In the genomic region with DNA sequence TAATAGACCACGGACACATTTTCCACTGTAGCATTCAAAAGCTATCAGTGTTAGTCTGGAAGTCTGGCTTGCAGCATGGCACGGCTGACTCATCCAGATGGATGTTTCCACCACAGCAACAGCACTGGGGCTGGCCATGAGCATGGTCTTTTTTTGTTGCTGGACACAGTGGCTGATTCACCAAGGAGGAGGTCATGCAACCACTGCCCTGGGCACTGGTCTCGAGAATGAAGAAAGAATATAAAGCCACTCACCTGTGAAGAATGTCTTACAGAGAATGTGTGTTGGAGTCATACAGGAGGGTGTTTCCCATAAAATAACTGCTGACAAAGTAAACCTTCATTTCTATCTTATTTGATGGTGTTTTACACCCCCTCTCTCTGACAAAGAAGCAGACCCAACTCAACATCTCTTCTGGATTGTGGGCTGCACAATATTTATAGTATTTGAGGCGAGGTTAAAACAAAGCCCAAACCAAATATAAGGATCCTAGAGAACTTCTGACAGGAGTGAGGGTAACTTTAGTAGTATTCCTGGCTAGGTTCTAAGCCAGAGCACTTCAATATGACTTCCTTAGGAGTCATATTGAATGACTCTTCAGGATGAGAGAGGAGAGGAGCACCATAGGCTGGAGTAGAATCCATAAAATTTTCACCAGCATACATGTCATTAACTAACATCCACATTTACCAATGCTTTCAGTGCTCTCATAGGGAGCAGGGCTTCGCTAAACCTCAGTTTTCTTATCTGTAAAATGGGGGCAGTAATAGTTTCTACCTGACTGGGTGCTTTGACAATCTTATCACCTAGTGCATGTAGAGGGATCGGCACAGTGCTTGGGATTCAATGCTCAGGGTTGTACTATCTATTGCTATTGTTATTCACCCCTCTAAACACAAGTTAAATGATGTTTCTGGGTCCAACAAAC, we compare ENCODE assay signal across 10 cellular contexts.
DNase-seq lines count a peak whose midpoint lies in the region; ATAC-seq and TF ChIP-seq lines count a peak whose summit lies in the region.
"Had no signal": no experiment of that assay in that cellular context is flagged by ENCODE, and none has a peak within 500 bp of the region (broad histone marks: within the 10 kb centered on the region; RNA-seq: fewer than 3 reads in every experiment).

No MANE protein-coding gene starts in this region.

- TF ChIP-seq CTCF in BJ (IDR thresholded peaks at IDR 0.05; ENCODE audit: insufficient read depth, low read depth, low read length) = no peak
- TF ChIP-seq CTCF in osteocyte (IDR thresholded peaks at IDR 0.05) = no peak

- ATAC-seq in GM21619 (IDR thresholded peaks at IDR 0.05; ENCODE audit: unreplicated experiment) = no peak

- no peaks in the 10 kb centered on the region for H3K27me3 ChIP-seq in BJ (ENCODE audit: control insufficient read depth, insufficient read depth, low read length)
- no peaks in the 10 kb centered on the region for H3K27me3 ChIP-seq in effector memory CD4-positive, alpha-beta T cell (replicated peaks; ENCODE audit: control insufficient read depth, insufficient read depth, low read length, poor library complexity, severe bottlenecking)

- no peak overlapping the region for H3K4me3 Mint-ChIP-seq in osteocyte (ENCODE audit: unreplicated experiment)

- no peaks in the 10 kb centered on the region for H3K27me3 Mint-ChIP-seq in osteocyte (ENCODE audit: unreplicated experiment)

- no peak overlapping the region for H3K4me3 ChIP-seq in BJ (ENCODE audit: low read depth, low read length)
- H3K4me3 ChIP-seq in effector memory CD4-positive, alpha-beta T cell (ENCODE audit: insufficient read depth, low read depth, low read length, poor library complexity, severe bottlenecking) = no peak overlapping the region

- peaks cover 43% of the 10 kb centered on the region for H3K4me1 Mint-ChIP-seq in osteocyte (ENCODE audit: unreplicated experiment)

- POLR2A ChIA-PET in BJ (lab: Charles Lee) = interaction anchor here (0.9 kb wide), 1 partner anchor 63 kb away, joined by 4 read pairs; no protein-coding TSS in a partner anchor

- H3K9me3 ChIP-seq in effector memory CD4-positive, alpha-beta T cell (ENCODE audit: control insufficient read depth, low read length) = no peaks in the 10 kb centered on the region

- no peak overlapping the region for H3K27ac ChIP-seq in effector memory CD4-positive, alpha-beta T cell (ENCODE audit: insufficient read depth, low read length, poor library complexity, severe bottlenecking)
- H3K27ac ChIP-seq: HL-60 had no signal

- peak; percentile 78 for DNase-seq in BJ (ENCODE audit: low read depth)
- DNase-seq in SW480 (ENCODE audit: low spot score) = peak; percentile 58
- peak; percentile 82 for DNase-seq in globus pallidus (ENCODE audit: low spot score)
- DNase-seq in osteocyte (ENCODE audit: extremely low spot score, unreplicated experiment) = no peak
- no peak for DNase-seq in activated CD4-positive, alpha-beta T cell treated with anti-CD3 and anti-CD28 coated beads, Interleukin-2, amount 50 U/mL, for 48 hours
- no peak for DNase-seq in effector memory CD4-positive, alpha-beta T cell
- no peak for DNase-seq in stimulated activated CD8-positive, alpha-beta memory T cell treated with anti-CD3 and anti-CD28 coated beads, Interleukin-4, amount 100 ng/mL, for 48 hours
- DNase-seq: stimulated activated CD4-positive, alpha-beta T cell treated with anti-CD3 and anti-CD28 coated beads, Interleukin-4, amount 100 ng/mL, for 4 hours had no signal

- CTCF ChIA-PET in BJ (lab: Yijun Ruan, JAX) = interaction anchor here (1.1 to 2.4 kb wide), 2 partner anchors 16 to 257 kb away, joined by 3 to 10 read pairs; partner anchors contain the start of gene NHLRC1

- peaks cover 10% of the 10 kb centered on the region for H3K36me3 Mint-ChIP-seq in osteocyte (ENCODE audit: unreplicated experiment)

- no peaks in the 10 kb centered on the region; the same call in 1 of the 2 replicates for H3K36me3 ChIP-seq in BJ (ENCODE audit: control insufficient read depth, insufficient read depth, low read length)
- H3K36me3 ChIP-seq in effector memory CD4-positive, alpha-beta T cell (ENCODE audit: control insufficient read depth, insufficient read depth, low read length) = no peaks in the 10 kb centered on the region

- H3K4me1 ChIP-seq in effector memory CD4-positive, alpha-beta T cell (ENCODE audit: control insufficient read depth, insufficient read depth, low read length, poor library complexity, severe bottlenecking) = no peaks in the 10 kb centered on the region

- peak overlapping the region; percentile 73 for H3K27ac Mint-ChIP-seq in osteocyte (ENCODE audit: unreplicated experiment)

- no peaks in the 10 kb centered on the region for H3K9me3 Mint-ChIP-seq in osteocyte (ENCODE audit: unreplicated experiment)

Comparison
In these comparisons a context has a peak if more than half of its experiments do, and no peak if none do; other contexts are left out.
1. DNase-seq: peak in BJ (single experiment), SW480 (single experiment) and globus pallidus (single experiment); none in osteocyte (single experiment), activated CD4-positive, alpha-beta T cell treated with anti-CD3 and anti-CD28 coated beads, Interleukin-2, amount 50 U/mL, for 48 hours (0 of 2), effector memory CD4-positive, alpha-beta T cell (0 of 3) and stimulated activated CD8-positive, alpha-beta memory T cell treated with anti-CD3 and anti-CD28 coated beads, Interleukin-4, amount 100 ng/mL, for 48 hours (single experiment).